Comparison of ENCODE assay signal across 7 cellular contexts in the genomic region with DNA sequence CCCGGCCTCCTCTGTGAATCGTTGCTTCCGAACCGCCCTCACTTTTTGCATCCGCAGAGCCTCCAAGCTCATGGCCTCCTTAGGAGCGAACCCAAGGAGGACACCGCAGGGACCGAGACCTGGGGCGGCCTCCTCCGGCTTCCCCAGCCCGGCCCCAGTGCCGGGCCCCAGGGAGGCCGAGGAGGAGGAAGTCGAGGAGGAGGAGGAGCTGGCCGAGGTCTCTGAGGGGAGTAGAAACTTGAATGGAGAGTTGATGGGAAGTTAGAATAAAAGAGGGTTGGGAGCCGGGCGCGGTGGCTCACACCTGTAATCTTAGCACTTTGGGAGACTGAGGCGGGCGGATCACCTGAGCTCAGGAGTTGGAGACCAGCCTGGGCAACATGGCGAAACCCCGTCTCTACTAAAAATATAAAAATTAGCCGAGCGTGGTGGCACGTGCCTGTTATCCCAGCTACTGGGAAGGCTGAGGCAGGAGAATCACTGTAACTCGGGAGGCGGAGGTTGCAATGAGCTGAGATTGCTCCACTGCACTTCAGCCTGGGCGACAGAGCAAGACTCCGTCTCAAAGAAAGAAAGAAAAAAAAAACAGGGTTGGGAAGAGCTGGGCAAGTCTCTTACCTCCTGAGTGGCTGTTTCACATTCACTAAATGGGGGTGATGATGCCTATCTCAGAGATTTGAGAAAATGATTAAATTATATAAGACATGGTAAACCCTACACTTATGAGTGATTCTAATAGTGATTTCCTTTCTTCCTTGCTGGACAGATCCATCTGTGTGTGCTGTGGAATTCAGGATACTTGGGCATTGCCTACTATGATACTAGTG. TPM values are rescaled to one million over a fixed set of nuclear protein-coding genes. Genes with fewer than 3 reads are reported as not detected.
DNase-seq lines count a peak whose midpoint lies in the region; ATAC-seq and TF ChIP-seq lines count a peak whose summit lies in the region.
"Had no signal": no experiment of that assay in that cellular context is flagged by ENCODE, and none has a peak within 500 bp of the region (broad histone marks: within the 10 kb centered on the region; RNA-seq: fewer than 3 reads in every experiment).

No MANE protein-coding gene starts in this region.

- H4K20me1 ChIP-seq in DND-41 (ENCODE audit: insufficient read depth, low read length) (no peaks in the 10 kb centered on the region), OCI-LY7 (ENCODE audit: insufficient read depth, low read length) (no peaks in the 10 kb centered on the region)

- H3K9me3 ChIP-seq in DND-41 (ENCODE audit: insufficient read depth, low read length, severe bottlenecking) = no peaks in the 10 kb centered on the region
- H3K9me3 ChIP-seq in OCI-LY7 (ENCODE audit: low read length) = no peaks in the 10 kb centered on the region
- H3K9me3 ChIP-seq in heart right ventricle = no peaks in the 10 kb centered on the region
- no peaks in the 10 kb centered on the region for H3K9me3 ChIP-seq in thyroid gland

- H3K4me1 ChIP-seq in DND-41 (ENCODE audit: insufficient read depth, low read length) (peaks cover 52% of the 10 kb centered on the region), OCI-LY7 (ENCODE audit: insufficient read depth, low read length, poor library complexity, severe bottlenecking) (peaks cover 50% of the 10 kb centered on the region), heart right ventricle (peaks cover 4 to 42% (median 36%) of the 10 kb centered on the region in 9 donors), thyroid gland (peaks cover 13 to 29% of the 10 kb centered on the region in 2 donors)

- H3K36me3 ChIP-seq in DND-41 (ENCODE audit: insufficient read depth, low read length) (peaks cover 43% of the 10 kb centered on the region), OCI-LY7 (ENCODE audit: insufficient read depth, low read length) (peaks cover 45% of the 10 kb centered on the region), heart right ventricle (peaks cover 0 to 19% (median 0%) of the 10 kb centered on the region in 9 donors), thyroid gland (no peaks in the 10 kb centered on the region)

- H3K27me3 ChIP-seq in DND-41 (ENCODE audit: insufficient read depth, low read length, poor library complexity) = no peaks in the 10 kb centered on the region
- H3K27me3 ChIP-seq in heart right ventricle = no peaks in the 10 kb centered on the region
- no peaks in the 10 kb centered on the region for H3K27me3 ChIP-seq in thyroid gland

- H2AFZ ChIP-seq in DND-41 (ENCODE audit: low read depth, low read length) = peak overlapping the region; percentile 61
- H2AFZ ChIP-seq in OCI-LY7 (ENCODE audit: low read length) = no peak overlapping the region; the same call in 1 of the 2 replicates

- no peak for TF ChIP-seq POLR2A in thyroid gland (IDR thresholded peaks at IDR 0.05)

- TF ChIP-seq CTCF in DND-41 (IDR thresholded peaks at IDR 0.05; ENCODE audit: borderline replicate concordance, extremely low read depth, low read length, poor library complexity, severe bottlenecking) (no peak), OCI-LY7 (conservative IDR thresholded peaks at IDR 0.05; ENCODE audit: low read length) (no peak), heart right ventricle (IDR thresholded peaks at IDR 0.05) (no peak), thyroid gland (IDR thresholded peaks at IDR 0.05) (no peak)

- no peaks in the 10 kb centered on the region for H3K9me2 ChIP-seq in OCI-LY7 (ENCODE audit: insufficient read depth, low read length)

- peak overlapping the region; percentile 99 for H3K9ac ChIP-seq in DND-41 (ENCODE audit: low read depth, low read length)

- intact Hi-C loops in OCI-LY7 (cut with micrococcal nuclease; ENCODE audit: unreplicated experiment) (loop anchor here (5.0 kb wide), 1 partner anchor 47 kb away; no protein-coding TSS in a partner anchor), heart right ventricle (cut with DNase I) (loop anchor here in 1 of 10 donors (5.0 kb wide), 1 partner anchor 42 kb away; no protein-coding TSS in a partner anchor), thyroid gland (cut with DNase I) (no loop called here)

- CTCF ChIA-PET in OCI-LY7 (lab: Charles Lee; ENCODE audit: unreplicated experiment) = interaction anchor here (0.7 to 1.7 kb wide), 5 partner anchors 11 to 55 kb away, joined by 3 to 6 read pairs (median 3); partner anchors contain the start of genes ABHD16A and VARS1

- POLR2A ChIA-PET in OCI-LY7 (lab: Charles Lee) = interaction anchor here (0.6 to 7.1 kb wide), 13 partner anchors 9 to 227 kb away, joined by 3 to 43 read pairs (median 4); partner anchors contain the start of genes ABHD16A, HSPA1B and LSM2

- WGBS in heart right ventricle, 2 donors = 17 to 19% methylated on average over 29 of the region's 29 CpGs
- WGBS in thyroid gland, 2 donors = 10 to 13% methylated on average over 29 of the region's 29 CpGs

- H3K4me3 ChIP-seq in DND-41 (ENCODE audit: low read depth in 1 of 2, low read length in 2 of 2) (peak overlapping the region; percentile 68 to 86), OCI-LY7 (ENCODE audit: low read depth, low read length, poor library complexity, severe bottlenecking) (peak overlapping the region; percentile 79), heart right ventricle (peak overlapping the region; percentile 56 to 94 (median 76)), thyroid gland (replicated peaks in 1 of 3) (peak overlapping the region; percentile 19 to 48 (median 33))

- peak; percentile 56 for DNase-seq in DND-41
- DNase-seq in OCI-LY7 (ENCODE audit: low spot score) = peak; percentile 69
- peak; percentile 27 to 31 for DNase-seq in heart right ventricle
- DNase-seq in thyroid gland = peak; percentile 26 to 35
- no peak for DNase-seq in DMS79 treated with DMSO at 0.1 percent for 48 hours (lab: John Stamatoyannopoulos, UW)

- peak overlapping the region; percentile 69 for H3K4me2 ChIP-seq in DND-41 (ENCODE audit: insufficient read depth, low read length)
- peak overlapping the region; percentile 75 for H3K4me2 ChIP-seq in OCI-LY7 (ENCODE audit: low read length)

- no TSS peak for BruUV-seq in OCI-LY7 (replicated peaks; lab: Mats Ljungman, UMichigan)

- ATAC-seq in DND-41 (ENCODE audit: insufficient read depth, low read depth) (no peak), heart right ventricle (peak in 4 of 8 donors; percentile 4 to 16 (median 6)), GM18520 (IDR thresholded peaks at IDR 0.05; ENCODE audit: unreplicated experiment) (no peak)

- H3K79me2 ChIP-seq in DND-41 (ENCODE audit: insufficient read depth, low read length) = peaks cover 48% of the 10 kb centered on the region
- H3K79me2 ChIP-seq in OCI-LY7 (ENCODE audit: insufficient read depth, low read depth, low read length) = peaks cover 27% of the 10 kb centered on the region

- H3K27ac ChIP-seq in DND-41 (ENCODE audit: low read length) (peak overlapping the region; percentile 99), OCI-LY7 (ENCODE audit: low read depth, low read length, poor library complexity, severe bottlenecking) (peak overlapping the region; percentile 93), heart right ventricle (peak overlapping the region in 9 of 10 donors; percentile 20 to 98 (median 65)), thyroid gland (peak overlapping the region in 1 of 3 donors; percentile 11)

RNA-seq across cellular contexts. Expression of gene MSH5, which starts 0.8 kb away (rescaled TPM):
- total RNA-seq in OCI-LY7 (2014; rRNA removed; shearing (Covaris generic)) = 104 and 108 TPM in 2 replicates
- total RNA-seq in OCI-LY7 (2022) (218 and 258 TPM in 2 replicates), heart right ventricle (1 to 10 TPM in 8 of 10 donors, under 1 TPM in 2; 0.89 to 4.3 (median 2.6) TPM), thyroid gland (10 to 100 TPM in 1 of 4 donors, 1 to 10 TPM in 3; 5.6 to 11.2 (median 7.2) TPM)
- 1 to 10 TPM in 1 of 2 donors, under 1 TPM in 1; 0.97 to 6.1 TPM for polyA plus RNA-seq in heart right ventricle

RNA-seq across cellular contexts. Expression of gene CLIC1, which starts 4.3 kb away (rescaled TPM):
- 376 and 413 TPM in 2 replicates for total RNA-seq in OCI-LY7 (2014; rRNA removed; shearing (Covaris generic))
- total RNA-seq in OCI-LY7 (2022) = 314 and 318 TPM in 2 replicates
- total RNA-seq in heart right ventricle = 100 to 1,000 TPM in 2 of 10 donors, 10 to 100 TPM in 8; 64.5 to 219 (median 87.9) TPM
- 100 to 1,000 TPM in 1 of 2 donors, 10 to 100 TPM in 1; 51.1 to 400 TPM for polyA plus RNA-seq in heart right ventricle
- total RNA-seq in thyroid gland = 100 to 1,000 TPM; 222 to 314 (median 247) TPM

RNA-seq across cellular contexts. Expression of gene DDAH2, which starts 11.5 kb away (rescaled TPM):
- total RNA-seq in OCI-LY7 (2014; rRNA removed; shearing (Covaris generic)) = 14.0 and 20.6 TPM in 2 replicates
- total RNA-seq in OCI-LY7 (2022) (20.4 and 26.4 TPM in 2 replicates), heart right ventricle (10 to 100 TPM; 35.2 to 61.6 (median 51.5) TPM), thyroid gland (100 to 1,000 TPM in 3 of 4 donors, 10 to 100 TPM in 1; 99.9 to 117 (median 114) TPM)
- 100 to 1,000 TPM in 1 of 2 donors, 10 to 100 TPM in 1; 96.4 to 117 TPM for polyA plus RNA-seq in heart right ventricle

RNA-seq across cellular contexts. Expression of gene MPIG6B, which starts 17.4 kb away (rescaled TPM):
- not detected in 2 replicates for total RNA-seq in OCI-LY7 (2014; rRNA removed; shearing (Covaris generic))
- total RNA-seq in OCI-LY7 (2022) (not detected in 2 replicates), heart right ventricle (under 1 TPM in 7 of 10 donors, not detected in 3; 0.11 to 0.97 (median 0.27) TPM), thyroid gland (1 to 10 TPM in 1 of 4 donors, under 1 TPM in 1, not detected in 2; 0.54 to 1.8 TPM)
- under 1 TPM; 0.13 to 0.37 TPM for polyA plus RNA-seq in heart right ventricle
- total RNA-seq: M059J had no signal

RNA-seq across cellular contexts. Expression of gene LY6G6C, which starts 19.1 kb away (rescaled TPM):
- not detected in 2 replicates for total RNA-seq in OCI-LY7 (2014; rRNA removed; shearing (Covaris generic))
- total RNA-seq in OCI-LY7 (2022) (not detected in 2 replicates), heart right ventricle (not detected), thyroid gland (not detected)
- not detected for polyA plus RNA-seq in heart right ventricle
- total RNA-seq: M059J had no signal

Comparison
In these comparisons a context has a peak if more than half of its experiments do, and no peak if none do; other contexts are left out.
1. RNA of gene MSH5, which starts 0.8 kb away (total RNA-seq): 104 to 258 TPM in OCI-LY7; 5.6 to 11.2 TPM in thyroid gland and 0.89 to 4.3 TPM in heart right ventricle; every median in the first group is over 4 times any median in the second.
2. Peak in every context shown above with its lines, with median percentiles within 50 percentile points of each other: H3K4me3 ChIP-seq.